27 cellular contexts compared by ENCODE assay signal in genomic region chr22:50356186-50356585, GRCh38.
"Had no signal": no experiment of that assay in that cellular context is flagged by ENCODE, and none has a peak within 500 bp of the region (broad histone marks: within the 10 kb centered on the region; RNA-seq: fewer than 3 reads in every experiment).

No MANE protein-coding gene starts in this region.

- H3K27me3 Mint-ChIP-seq: stimulated activated memory B cell treated with anti-CD40 and anti-IgM and Interleukin-4, amounts not matched to agents 10 μg/mL and 1 μg/mL and 100 μg/mL, for 72 hours; stimulated activated naive B cell treated with anti-CD40 and anti-IgM and Interleukin-4, amounts not matched to agents 10 μg/mL and 1 μg/mL and 100 μg/mL, for 72 hours; stimulated activated naive CD8-positive, alpha-beta T cell treated with anti-CD3 and anti-CD28 coated beads, Interleukin-15, amount 100 ng/mL, for 72 hours; stimulated activated naive CD8-positive, alpha-beta T cell treated with anti-CD3 and anti-CD28 coated beads, Interleukin-15, Interleukin-2, amounts not matched to agents 100 ng/mL and 50 ng/mL, for 24 hours; type B pancreatic cell had no signal

- H3K9me3 Mint-ChIP-seq: stimulated activated memory B cell treated with anti-CD40 and anti-IgM and Interleukin-4, amounts not matched to agents 10 μg/mL and 1 μg/mL and 100 μg/mL, for 72 hours; stimulated activated naive B cell treated with anti-CD40 and anti-IgM and Interleukin-4, amounts not matched to agents 10 μg/mL and 1 μg/mL and 100 μg/mL, for 72 hours; stimulated activated naive CD8-positive, alpha-beta T cell treated with anti-CD3 and anti-CD28 coated beads, Interleukin-15, amount 100 ng/mL, for 72 hours; stimulated activated naive CD8-positive, alpha-beta T cell treated with anti-CD3 and anti-CD28 coated beads, Interleukin-15, Interleukin-2, amounts not matched to agents 100 ng/mL and 50 ng/mL, for 24 hours; type B pancreatic cell had no signal

- H3K4me3 Mint-ChIP-seq: stimulated activated memory B cell treated with anti-CD40 and anti-IgM and Interleukin-4, amounts not matched to agents 10 μg/mL and 1 μg/mL and 100 μg/mL, for 72 hours; stimulated activated naive B cell treated with anti-CD40 and anti-IgM and Interleukin-4, amounts not matched to agents 10 μg/mL and 1 μg/mL and 100 μg/mL, for 72 hours; stimulated activated naive CD8-positive, alpha-beta T cell treated with anti-CD3 and anti-CD28 coated beads, Interleukin-15, amount 100 ng/mL, for 72 hours; stimulated activated naive CD8-positive, alpha-beta T cell treated with anti-CD3 and anti-CD28 coated beads, Interleukin-15, Interleukin-2, amounts not matched to agents 100 ng/mL and 50 ng/mL, for 24 hours; type B pancreatic cell had no signal

- H3K36me3 ChIP-seq: thyroid gland, uterus had no signal

- H3K27ac Mint-ChIP-seq: stimulated activated memory B cell treated with anti-CD40 and anti-IgM and Interleukin-4, amounts not matched to agents 10 μg/mL and 1 μg/mL and 100 μg/mL, for 72 hours; stimulated activated naive B cell treated with anti-CD40 and anti-IgM and Interleukin-4, amounts not matched to agents 10 μg/mL and 1 μg/mL and 100 μg/mL, for 72 hours; stimulated activated naive CD8-positive, alpha-beta T cell treated with anti-CD3 and anti-CD28 coated beads, Interleukin-15, amount 100 ng/mL, for 72 hours; type B pancreatic cell had no signal

- H3K9me3 ChIP-seq: stomach, suprapubic skin, testis, thoracic aorta, thyroid gland, tibial artery, tibial nerve, transverse colon, upper lobe of left lung, upper lobe of right lung, uterus, vagina had no signal

- H3K27ac ChIP-seq: stomach, suprapubic skin, testis, thoracic aorta, thyroid gland, tibial artery, tibial nerve, transverse colon, upper lobe of left lung, upper lobe of right lung, uterus, vagina had no signal

- ATAC-seq: stimulated activated memory B cell treated with anti-CD40 and anti-IgM and Interleukin-4, amounts not matched to agents 10 μg/mL and 1 μg/mL and 100 μg/mL, for 72 hours; stimulated activated naive B cell treated with anti-CD40 and anti-IgM and Interleukin-4, amounts not matched to agents 10 μg/mL and 1 μg/mL and 100 μg/mL, for 72 hours; stimulated activated naive CD8-positive, alpha-beta T cell treated with anti-CD3 and anti-CD28 coated beads, Interleukin-15, amount 100 ng/mL, for 72 hours; stimulated activated naive CD8-positive, alpha-beta T cell treated with anti-CD3 and anti-CD28 coated beads, Interleukin-15, Interleukin-2, amounts not matched to agents 100 U/mL and 50 U/mL, for 24 hours; upper lobe of right lung had no signal

- H3K4me3 ChIP-seq: stomach, suprapubic skin, testis, thoracic aorta, thyroid gland, tibial artery, tibial nerve, transverse colon, upper lobe of left lung, upper lobe of right lung, uterus, vagina had no signal

- H3K27me3 ChIP-seq: stomach, suprapubic skin, testis, thyroid gland, tibial artery, tibial nerve, transverse colon, upper lobe of left lung, upper lobe of right lung, uterus, vagina had no signal

- DNase-seq: stimulated activated CD4-positive, alpha-beta T cell treated with anti-CD3 and anti-CD28 coated beads, Interleukin-2, amount 100 ng/mL, for 24 hours; stimulated activated CD4-positive, alpha-beta T cell treated with anti-CD3 and anti-CD28 coated beads, Interleukin-2, amount 100 ng/mL, for 48 hours; stimulated activated CD4-positive, alpha-beta T cell treated with anti-CD3 and anti-CD28 coated beads, Interleukin-4, amount 100 ng/mL, for 1 hour; stimulated activated CD4-positive, alpha-beta T cell treated with anti-CD3 and anti-CD28 coated beads, Interleukin-4, amount 100 ng/mL, for 24 hours; stimulated activated CD4-positive, alpha-beta T cell treated with anti-CD3 and anti-CD28 coated beads, Interleukin-4, amount 100 ng/mL, for 4 hours; stimulated activated CD8-positive, alpha-beta memory T cell treated with anti-CD3 and anti-CD28 coated beads, Interleukin-4, amount 100 ng/mL, for 48 hours; stimulated activated naive B cell treated with anti-CD40 and anti-IgM and Interleukin-4, amounts not matched to agents 10 μg/mL and 1 μg/mL and 100 μg/mL, for 72 hours; stimulated activated naive CD4-positive, alpha-beta T cell; stimulated activated naive CD4-positive, alpha-beta T cell treated with Interleukin-2 at 50 U/mL for 16 hours; stimulated activated naive CD8-positive, alpha-beta T cell treated with anti-CD3 and anti-CD28 coated beads, Interleukin-15, amount 100 ng/mL, for 72 hours; stimulated activated naive CD8-positive, alpha-beta T cell treated with anti-CD3 and anti-CD28 coated beads, Interleukin-15, Interleukin-2, amounts not matched to agents 100 U/mL and 50 U/mL, for 24 hours; stomach; substantia nigra; testis; thyroid gland; tibial artery; transverse colon; upper lobe of left lung; upper lobe of right lung; uterus had no signal

- H3K4me1 ChIP-seq: suprapubic skin, testis, upper lobe of left lung, uterus had no signal
